ENCODE assay signal across 8 cellular contexts in genomic region chr3:183698318-183698731, GRCh38. TPM values are rescaled to one million over a fixed set of nuclear protein-coding genes. Genes with fewer than 3 reads are reported as not detected.
DNase-seq lines count a peak whose midpoint lies in the region; ATAC-seq, FAIRE-seq and TF ChIP-seq lines count a peak whose summit lies in the region.

No MANE protein-coding gene starts in this region.

- no peak for TF ChIP-seq POLR2A in GM12892 (IDR thresholded peaks at IDR 0.05; ENCODE audit: low read depth, low read length)

- peaks cover 13% of the 10 kb centered on the region for H3K36me3 Mint-ChIP-seq in T-helper 1 cell treated with Interleukin-12 subunit alpha and Interleukin-12 subunit beta and Interleukin-4 antibody, amounts not matched to agents 30 μg/mL and 1 μg/mL, for 36 hours (ENCODE audit: low read depth)

- H3K27ac ChIP-seq in coronary artery, result peak overlapping the region; percentile 91 to 95
- H3K27ac ChIP-seq in left lung, result peak overlapping the region; percentile 92

- H3K27me3 ChIP-seq in left lung, result no peaks in the 10 kb centered on the region

- intact Hi-C loops in left lung (cut with DNase I), result no loop called here

- H3K4me1 Mint-ChIP-seq in T-helper 1 cell treated with Interleukin-12 subunit alpha and Interleukin-12 subunit beta and Interleukin-4 antibody, amounts not matched to agents 30 μg/mL and 1 μg/mL, for 36 hours (ENCODE audit: low read depth), result peaks cover 38% of the 10 kb centered on the region

- H3K9me3 ChIP-seq in left lung, result no peaks in the 10 kb centered on the region

- H3K4me3 ChIP-seq in coronary artery (peak overlapping the region; percentile 100), left lung (peak overlapping the region; percentile 96 to 97)

- no peaks in the 10 kb centered on the region for H3K27me3 Mint-ChIP-seq in T-helper 1 cell treated with Interleukin-12 subunit alpha and Interleukin-12 subunit beta and Interleukin-4 antibody, amounts not matched to agents 30 μg/mL and 1 μg/mL, for 36 hours (ENCODE audit: low read depth)

- H3K36me3 ChIP-seq in left lung, result peaks cover 0 to 10% of the 10 kb centered on the region in 2 donors

- peak; percentile 72 for DNase-seq in D341Med (ENCODE audit: low spot score)
- peak; percentile 74 for DNase-seq in coronary artery (ENCODE audit: low spot score)
- DNase-seq in left lung, result no peak
- DNase-seq in stimulated activated CD4-positive, alpha-beta T cell treated with anti-CD3 and anti-CD28 coated beads, TNF-alpha, amount 100 ng/mL, for 1 hour (ENCODE audit: low read depth in 3 of 3, low spot score in 1 of 3), result peak in 2 of 3 donors; percentile 7 to 21
- no peak for DNase-seq in GM12892 (ENCODE audit: insufficient read length)

- H3K27ac Mint-ChIP-seq in T-helper 1 cell treated with Interleukin-12 subunit alpha and Interleukin-12 subunit beta and Interleukin-4 antibody, amounts not matched to agents 30 μg/mL and 1 μg/mL, for 36 hours, result peak overlapping the region; percentile 80

- ATAC-seq in GM19452 (IDR thresholded peaks at IDR 0.05; ENCODE audit: unreplicated experiment) (peak; percentile 2), HG03565 (IDR thresholded peaks at IDR 0.05; ENCODE audit: unreplicated experiment) (peak; percentile 4), left lung (peak; percentile 53)

- peak overlapping the region; percentile 88 for H3K4me3 Mint-ChIP-seq in T-helper 1 cell treated with Interleukin-12 subunit alpha and Interleukin-12 subunit beta and Interleukin-4 antibody, amounts not matched to agents 30 μg/mL and 1 μg/mL, for 36 hours

- no peaks in the 10 kb centered on the region for H3K9me3 Mint-ChIP-seq in T-helper 1 cell treated with Interleukin-12 subunit alpha and Interleukin-12 subunit beta and Interleukin-4 antibody, amounts not matched to agents 30 μg/mL and 1 μg/mL, for 36 hours

- TF ChIP-seq CTCF in coronary artery (IDR thresholded peaks at IDR 0.05), result no peak
- no peak for TF ChIP-seq CTCF in left lung (IDR thresholded peaks at IDR 0.05)

- H3K4me1 ChIP-seq in left lung, result peaks cover 14 to 43% of the 10 kb centered on the region in 2 donors

- no peak for FAIRE-seq in GM12892 (lab: Jason Lieb, UNC)

RNA-seq across cellular contexts. Expression of gene YEATS2, which starts 0.7 kb away (rescaled TPM):
- total RNA-seq in left lung, result 10 to 100 TPM; 28.4 to 32.4 TPM
- polyA plus RNA-seq in GM12892 (2012; ENCODE audit: missing spikeins), result 25.9 TPM

Comparison
In these comparisons a context has a peak if more than half of its experiments do, and no peak if none do; other contexts are left out.
1. DNase-seq: peak in D341Med (single experiment), coronary artery (single experiment) and stimulated activated CD4-positive, alpha-beta T cell treated with anti-CD3 and anti-CD28 coated beads, TNF-alpha, amount 100 ng/mL, for 1 hour (2 of 3); none in left lung (0 of 2) and GM12892 (single experiment).
2. ATAC-seq: peak in every context shown above with its lines; median percentile 53 in left lung; 4 in HG03565; 2 in GM19452.